Comparison of ENCODE assay signal across 1 cellular context in the genomic region with DNA sequence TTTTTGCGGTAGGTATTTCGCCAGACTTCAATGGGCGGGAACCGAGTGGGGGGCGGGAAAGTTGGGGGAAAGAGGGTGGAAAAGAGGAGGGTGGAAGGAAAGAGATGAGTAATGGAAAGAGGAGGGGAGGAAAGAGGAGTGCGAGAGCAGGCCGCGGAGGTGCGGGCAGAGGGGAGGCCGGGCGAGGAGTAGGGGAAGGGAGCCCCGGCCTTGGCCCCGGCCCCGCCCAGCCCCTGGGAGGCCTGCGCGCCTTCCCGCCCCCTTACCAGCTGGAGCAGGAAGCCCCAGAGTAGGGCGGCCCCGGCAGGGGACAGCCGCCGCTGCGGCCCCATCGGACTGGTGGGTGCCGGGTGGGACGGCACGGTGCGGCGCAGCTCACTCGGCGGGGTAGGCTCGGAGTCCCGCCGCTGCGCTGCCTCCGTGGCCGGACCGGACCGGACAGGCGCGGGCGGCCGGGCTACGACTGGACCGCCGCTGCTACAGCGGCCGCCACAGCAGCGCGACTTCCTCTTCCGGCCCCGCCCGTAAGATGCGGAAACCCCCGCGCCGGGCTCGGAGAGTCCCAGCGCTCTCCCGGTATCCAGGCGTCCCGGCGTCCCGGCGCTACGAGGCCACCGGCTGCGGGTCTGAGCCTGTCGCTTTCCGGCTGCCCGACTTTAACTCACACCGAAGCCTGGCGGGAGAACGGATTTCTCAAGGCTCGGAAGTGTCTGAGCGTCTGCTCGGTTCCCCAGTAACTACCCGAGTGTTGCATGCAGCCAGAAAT.
TF ChIP-seq lines count a peak whose summit lies in the region.

A gene with protein sequence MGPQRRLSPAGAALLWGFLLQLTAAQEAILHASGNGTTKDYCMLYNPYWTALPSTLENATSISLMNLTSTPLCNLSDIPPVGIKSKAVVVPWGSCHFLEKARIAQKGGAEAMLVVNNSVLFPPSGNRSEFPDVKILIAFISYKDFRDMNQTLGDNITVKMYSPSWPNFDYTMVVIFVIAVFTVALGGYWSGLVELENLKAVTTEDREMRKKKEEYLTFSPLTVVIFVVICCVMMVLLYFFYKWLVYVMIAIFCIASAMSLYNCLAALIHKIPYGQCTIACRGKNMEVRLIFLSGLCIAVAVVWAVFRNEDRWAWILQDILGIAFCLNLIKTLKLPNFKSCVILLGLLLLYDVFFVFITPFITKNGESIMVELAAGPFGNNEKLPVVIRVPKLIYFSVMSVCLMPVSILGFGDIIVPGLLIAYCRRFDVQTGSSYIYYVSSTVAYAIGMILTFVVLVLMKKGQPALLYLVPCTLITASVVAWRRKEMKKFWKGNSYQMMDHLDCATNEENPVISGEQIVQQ (minus strand): TSS at position 505 of the 766 bp plus-strand sequence. CDS start 173 bp downstream, at position 332.

TF ChIP-seq in endothelial cell of umbilical vein, 7 proteins besides CTCF, POLR2A, EP300 and RAD21 (continued from another document):
- TF ChIP-seq MAX (IDR thresholded peaks at IDR 0.05; ENCODE audit: insufficient read depth, insufficient read length), result no peak
- TF ChIP-seq GATA2 (IDR thresholded peaks at IDR 0.05; ENCODE audit: insufficient read depth, insufficient read length, low read depth, low read length), result no peak
- TF ChIP-seq EZH2 (IDR thresholded peaks at IDR 0.05; ENCODE audit: borderline replicate concordance, low read depth, low read length, severe bottlenecking), result no peak
- peak; percentile 96 for TF ChIP-seq POLR2AphosphoS5 (IDR thresholded peaks at IDR 0.05; ENCODE audit: insufficient read depth, low read depth, low read length)
- TF ChIP-seq JUN (IDR thresholded peaks at IDR 0.05; ENCODE audit: borderline replicate concordance, insufficient read depth, insufficient read length, low read depth), result no peak
- peak; percentile 4 for TF ChIP-seq FOS (IDR thresholded peaks at IDR 0.05; ENCODE audit: borderline replicate concordance, insufficient read depth, low read length)
